Comparison of ENCODE assay signal across 8 cellular contexts in the genomic region with DNA sequence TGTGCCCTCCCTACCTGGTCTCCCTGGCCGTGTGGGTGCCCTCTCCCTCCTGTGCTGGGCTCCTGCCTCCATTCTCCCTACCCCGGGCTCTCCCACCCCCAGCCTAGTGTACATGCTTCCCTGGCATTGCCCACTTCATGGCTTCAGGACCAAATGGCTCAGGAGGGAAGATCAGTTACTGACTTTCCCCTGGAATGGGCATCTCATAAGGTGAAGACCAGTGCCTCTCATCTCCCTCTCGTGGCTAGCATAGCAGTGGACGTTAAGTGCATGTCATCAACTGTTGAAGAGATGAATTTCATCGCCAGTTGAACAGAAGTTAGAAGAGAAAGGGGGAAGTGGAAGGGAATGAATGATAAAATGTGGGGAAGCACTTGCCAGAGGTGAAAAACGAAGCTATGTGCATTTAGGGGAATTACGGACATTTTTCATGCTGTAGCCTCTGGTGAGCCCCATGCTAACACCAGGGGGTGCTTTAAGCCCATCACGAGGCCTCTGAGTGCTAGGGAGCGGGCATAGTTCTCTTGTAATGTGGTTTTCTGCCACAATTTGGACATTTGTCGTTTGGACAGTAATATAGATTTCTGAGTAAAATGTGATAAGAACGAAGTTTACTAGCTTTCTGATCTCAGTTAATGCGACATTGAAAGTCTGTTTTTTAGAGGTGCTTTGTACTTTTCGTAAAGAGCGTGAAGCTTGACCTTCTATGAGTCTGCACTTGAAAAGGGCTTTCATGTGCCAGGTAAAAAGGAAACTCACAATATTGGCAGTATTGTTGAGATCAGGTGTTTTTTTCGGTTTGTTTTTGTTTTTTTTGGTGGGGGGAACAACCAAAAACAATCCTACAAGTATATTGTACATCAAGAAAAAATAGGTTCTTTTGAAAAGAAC. TPM values are rescaled to one million over a fixed set of nuclear protein-coding genes. Genes with fewer than 3 reads are reported as not detected.
DNase-seq lines count a peak whose midpoint lies in the region; ATAC-seq and TF ChIP-seq lines count a peak whose summit lies in the region.

No MANE protein-coding gene starts in this region.

- POLR2A ChIA-PET in BJ (lab: Charles Lee), result interaction anchor here (0.5 to 0.6 kb wide), 2 partner anchors 106 to 695 kb away, joined by 3 to 4 read pairs; no protein-coding TSS in a partner anchor

- no peak overlapping the region for H3K4me3 ChIP-seq in BJ (ENCODE audit: low read depth, low read length)
- H3K4me3 ChIP-seq in fibroblast of the aortic adventitia (ENCODE audit: low read depth, low read length), result no peak overlapping the region

- DNase-seq in BJ (ENCODE audit: low read depth) (no peak), H4 (ENCODE audit: low spot score) (peak; percentile 31), NOMO-1 treated with DMSO at 0.1 percent for 48 hours (lab: John Stamatoyannopoulos, UW; ENCODE audit: unreplicated experiment) (peak; percentile 79), activated T-cell treated with anti-CD3 and anti-CD28 coated beads for 4 hours (peak; percentile 38), fibroblast of the aortic adventitia (ENCODE audit: low read depth) (peak; percentile 87), pons (ENCODE audit: low spot score) (peak; percentile 57), cortex of kidney (lab: John Stamatoyannopoulos, UW) (no peak)

- CTCF ChIA-PET in BJ (lab: Yijun Ruan, JAX), result interaction anchor here (0.6 to 5.7 kb wide), 37 partner anchors 9 to 736 kb away, joined by 3 to 61 read pairs (median 4); a partner anchor contains a TSS

- ATAC-seq in GM21825 (IDR thresholded peaks at IDR 0.05; ENCODE audit: unreplicated experiment), result no peak

- H3K36me3 ChIP-seq in BJ (ENCODE audit: control insufficient read depth, insufficient read depth, low read length), result no peaks in the 10 kb centered on the region

- no peaks in the 10 kb centered on the region for H3K27me3 ChIP-seq in BJ (ENCODE audit: control insufficient read depth, insufficient read depth, low read length)

- TF ChIP-seq CTCF in BJ (IDR thresholded peaks at IDR 0.05; ENCODE audit: insufficient read depth, low read depth, low read length), result peak; percentile 91
- TF ChIP-seq CTCF in fibroblast of the aortic adventitia (IDR thresholded peaks at IDR 0.05; ENCODE audit: insufficient read depth, low read length), result peak; percentile 90

RNA-seq across cellular contexts. Expression of a gene that starts 50.4 kb away (rescaled TPM):
- polyA plus RNA-seq in BJ (2011; rRNA removed), result 4.9 and 5.8 TPM in 2 replicates
- 7.4 and 9.6 TPM in 2 replicates for polyA minus RNA-seq in BJ (2011; rRNA and poly(A)+ RNA removed)
- total RNA-seq in H4 (2014; rRNA removed; shearing (Covaris generic)), result 1.8 and 7.4 TPM in 2 replicates
- 8.4 and 15.9 TPM in 2 replicates for total RNA-seq in fibroblast of the aortic adventitia (ENCODE audit: low replicate concordance)

RNA-seq across cellular contexts. Expression of a gene that starts 56.0 kb away (rescaled TPM):
- polyA plus RNA-seq in BJ (2011; rRNA removed), result 24.9 and 33.4 TPM in 2 replicates
- 26.3 and 33.3 TPM in 2 replicates for polyA minus RNA-seq in BJ (2011; rRNA and poly(A)+ RNA removed)
- total RNA-seq in H4 (2014; rRNA removed; shearing (Covaris generic)), result 27.1 and 33.0 TPM in 2 replicates
- 18.5 and 45.5 TPM in 2 replicates for total RNA-seq in fibroblast of the aortic adventitia (ENCODE audit: low replicate concordance)

Comparison
In these comparisons a context has a peak if more than half of its experiments do, and no peak if none do; other contexts are left out.
1. DNase-seq: peak in H4 (single experiment), NOMO-1 treated with DMSO at 0.1 percent for 48 hours (single experiment), activated T-cell treated with anti-CD3 and anti-CD28 coated beads for 4 hours (single experiment), fibroblast of the aortic adventitia (single experiment) and pons (single experiment); none in BJ (single experiment) and cortex of kidney (single experiment).